Comparison of ENCODE assay signal across 1 cellular context in the genomic region with DNA sequence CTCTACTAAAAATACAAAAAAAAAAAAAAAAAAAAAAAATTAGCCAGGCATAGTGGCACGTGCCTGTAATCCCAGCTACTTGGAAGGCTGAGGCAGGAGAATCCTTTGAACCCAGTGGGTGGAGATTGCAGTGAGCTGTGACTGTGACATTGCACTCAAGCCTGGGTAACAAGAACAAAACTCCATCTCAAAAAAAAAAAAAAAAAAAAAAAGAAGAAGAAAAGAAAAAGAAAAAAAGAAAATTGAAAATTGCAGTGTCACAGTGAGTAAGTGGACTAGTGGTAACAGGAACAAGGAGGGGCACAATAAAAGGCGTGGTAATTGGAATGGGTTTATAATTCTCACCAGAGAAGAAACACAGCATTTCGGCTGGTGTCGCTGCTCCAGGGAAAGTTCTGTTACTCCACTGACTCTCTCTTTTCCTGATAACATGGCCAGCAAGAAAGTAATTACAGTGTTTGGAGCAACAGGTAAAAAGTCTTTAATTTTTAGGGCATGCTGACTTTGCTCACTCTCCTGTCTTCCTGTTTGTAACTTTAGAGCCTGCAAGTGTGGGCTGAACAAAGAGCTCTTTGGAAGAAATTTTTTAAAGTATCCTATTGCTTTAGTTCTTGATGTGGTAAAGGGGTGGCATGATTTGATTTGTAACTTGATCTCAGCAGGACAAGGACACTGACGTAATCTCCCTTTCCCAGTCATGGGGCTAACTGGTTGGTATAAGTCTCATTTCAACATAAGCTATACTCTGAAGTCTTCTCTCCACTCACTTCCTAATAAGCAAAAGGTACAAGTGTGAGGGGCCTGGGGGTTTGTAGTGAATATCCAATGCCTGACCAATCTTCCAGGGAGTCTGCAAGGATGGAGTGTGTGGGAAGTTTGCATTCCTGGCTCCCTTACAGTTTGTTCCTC.
TF ChIP-seq lines count a peak whose summit lies in the region.

No MANE protein-coding gene starts in this region.

TF ChIP-seq in K562, 482 proteins besides CTCF, POLR2A, EP300 and RAD21 (continues in another document):
- TF ChIP-seq, protein P1, sequence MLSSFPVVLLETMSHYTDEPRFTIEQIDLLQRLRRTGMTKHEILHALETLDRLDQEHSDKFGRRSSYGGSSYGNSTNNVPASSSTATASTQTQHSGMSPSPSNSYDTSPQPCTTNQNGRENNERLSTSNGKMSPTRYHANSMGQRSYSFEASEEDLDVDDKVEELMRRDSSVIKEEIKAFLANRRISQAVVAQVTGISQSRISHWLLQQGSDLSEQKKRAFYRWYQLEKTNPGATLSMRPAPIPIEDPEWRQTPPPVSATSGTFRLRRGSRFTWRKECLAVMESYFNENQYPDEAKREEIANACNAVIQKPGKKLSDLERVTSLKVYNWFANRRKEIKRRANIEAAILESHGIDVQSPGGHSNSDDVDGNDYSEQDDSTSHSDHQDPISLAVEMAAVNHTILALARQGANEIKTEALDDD (IDR thresholded peaks at IDR 0.05), result 0 out of 2 replicates have a peak, but pooled peaks have one; percentile 21
- no peak for TF ChIP-seq KLF16 (IDR thresholded peaks at IDR 0.05)
- TF ChIP-seq C11orf30 (IDR thresholded peaks at IDR 0.05; ENCODE audit: low read depth), result peak; percentile 90
- TF ChIP-seq, protein P2, sequence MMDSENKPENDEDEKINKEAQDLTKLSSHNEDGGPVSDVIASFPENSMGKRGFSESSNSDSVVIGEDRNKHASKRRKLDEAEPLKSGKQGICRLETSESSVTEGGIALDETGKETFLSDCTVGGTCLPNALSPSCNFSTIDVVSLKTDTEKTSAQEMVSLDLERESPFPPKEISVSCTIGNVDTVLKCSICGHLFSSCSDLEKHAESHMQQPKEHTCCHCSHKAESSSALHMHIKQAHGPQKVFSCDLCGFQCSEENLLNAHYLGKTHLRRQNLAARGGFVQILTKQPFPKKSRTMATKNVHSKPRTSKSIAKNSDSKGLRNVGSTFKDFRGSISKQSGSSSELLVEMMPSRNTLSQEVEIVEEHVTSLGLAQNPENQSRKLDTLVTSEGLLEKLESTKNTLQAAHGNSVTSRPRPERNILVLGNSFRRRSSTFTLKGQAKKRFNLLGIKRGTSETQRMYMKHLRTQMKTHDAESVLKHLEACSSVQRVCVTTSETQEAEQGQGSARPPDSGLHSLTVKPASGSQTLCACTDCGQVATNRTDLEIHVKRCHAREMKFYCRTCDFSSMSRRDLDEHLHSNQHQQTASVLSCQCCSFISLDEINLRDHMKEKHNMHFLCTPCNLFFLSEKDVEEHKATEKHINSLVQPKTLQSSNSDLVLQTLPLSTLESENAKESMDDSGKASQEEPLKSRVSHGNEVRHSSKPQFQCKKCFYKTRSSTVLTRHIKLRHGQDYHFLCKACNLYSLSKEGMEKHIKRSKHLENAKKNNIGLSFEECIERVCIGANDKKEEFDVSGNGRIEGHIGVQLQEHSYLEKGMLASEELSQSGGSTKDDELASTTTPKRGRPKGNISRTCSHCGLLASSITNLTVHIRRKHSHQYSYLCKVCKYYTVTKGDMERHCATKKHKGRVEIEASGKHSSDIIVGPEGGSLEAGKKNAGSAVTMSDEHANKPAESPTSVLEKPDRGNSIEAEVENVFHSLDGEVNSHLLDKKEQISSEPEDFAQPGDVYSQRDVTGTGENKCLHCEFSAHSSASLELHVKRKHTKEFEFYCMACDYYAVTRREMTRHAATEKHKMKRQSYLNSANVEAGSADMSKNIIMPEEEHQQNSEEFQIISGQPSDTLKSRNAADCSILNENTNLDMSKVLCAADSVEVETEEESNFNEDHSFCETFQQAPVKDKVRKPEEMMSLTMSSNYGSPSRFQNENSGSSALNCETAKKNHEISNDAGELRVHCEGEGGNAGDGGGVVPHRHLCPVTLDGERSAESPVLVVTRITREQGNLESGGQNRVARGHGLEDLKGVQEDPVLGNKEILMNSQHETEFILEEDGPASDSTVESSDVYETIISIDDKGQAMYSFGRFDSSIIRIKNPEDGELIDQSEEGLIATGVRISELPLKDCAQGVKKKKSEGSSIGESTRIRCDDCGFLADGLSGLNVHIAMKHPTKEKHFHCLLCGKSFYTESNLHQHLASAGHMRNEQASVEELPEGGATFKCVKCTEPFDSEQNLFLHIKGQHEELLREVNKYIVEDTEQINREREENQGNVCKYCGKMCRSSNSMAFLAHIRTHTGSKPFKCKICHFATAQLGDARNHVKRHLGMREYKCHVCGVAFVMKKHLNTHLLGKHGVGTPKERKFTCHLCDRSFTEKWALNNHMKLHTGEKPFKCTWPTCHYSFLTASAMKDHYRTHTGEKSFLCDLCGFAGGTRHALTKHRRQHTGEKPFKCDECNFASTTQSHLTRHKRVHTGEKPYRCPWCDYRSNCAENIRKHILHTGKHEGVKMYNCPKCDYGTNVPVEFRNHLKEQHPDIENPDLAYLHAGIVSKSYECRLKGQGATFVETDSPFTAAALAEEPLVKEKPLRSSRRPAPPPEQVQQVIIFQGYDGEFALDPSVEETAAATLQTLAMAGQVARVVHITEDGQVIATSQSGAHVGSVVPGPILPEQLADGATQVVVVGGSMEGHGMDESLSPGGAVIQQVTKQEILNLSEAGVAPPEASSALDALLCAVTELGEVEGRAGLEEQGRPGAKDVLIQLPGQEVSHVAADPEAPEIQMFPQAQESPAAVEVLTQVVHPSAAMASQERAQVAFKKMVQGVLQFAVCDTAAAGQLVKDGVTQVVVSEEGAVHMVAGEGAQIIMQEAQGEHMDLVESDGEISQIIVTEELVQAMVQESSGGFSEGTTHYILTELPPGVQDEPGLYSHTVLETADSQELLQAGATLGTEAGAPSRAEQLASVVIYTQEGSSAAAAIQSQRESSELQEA (IDR thresholded peaks at IDR 0.05; ENCODE audit: low read depth), result no peak
- TF ChIP-seq SMARCC2 (IDR thresholded peaks at IDR 0.05; ENCODE audit: low read depth), result no peak
- TF ChIP-seq JUND (IDR thresholded peaks at IDR 0.05; ENCODE audit: borderline replicate concordance, low read depth, low read length), result 0 out of 2 replicates have a peak, but pooled peaks have one; percentile 14
- TF ChIP-seq JUND (tag; IDR thresholded peaks at IDR 0.05; ENCODE audit: borderline replicate concordance, low read depth, low read length), result peak; percentile 67; the same call in 1 of the 3 replicates
- TF ChIP-seq, protein P3, sequence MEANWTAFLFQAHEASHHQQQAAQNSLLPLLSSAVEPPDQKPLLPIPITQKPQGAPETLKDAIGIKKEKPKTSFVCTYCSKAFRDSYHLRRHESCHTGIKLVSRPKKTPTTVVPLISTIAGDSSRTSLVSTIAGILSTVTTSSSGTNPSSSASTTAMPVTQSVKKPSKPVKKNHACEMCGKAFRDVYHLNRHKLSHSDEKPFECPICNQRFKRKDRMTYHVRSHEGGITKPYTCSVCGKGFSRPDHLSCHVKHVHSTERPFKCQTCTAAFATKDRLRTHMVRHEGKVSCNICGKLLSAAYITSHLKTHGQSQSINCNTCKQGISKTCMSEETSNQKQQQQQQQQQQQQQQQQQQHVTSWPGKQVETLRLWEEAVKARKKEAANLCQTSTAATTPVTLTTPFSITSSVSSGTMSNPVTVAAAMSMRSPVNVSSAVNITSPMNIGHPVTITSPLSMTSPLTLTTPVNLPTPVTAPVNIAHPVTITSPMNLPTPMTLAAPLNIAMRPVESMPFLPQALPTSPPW (CRISPR knock-in tag; IDR thresholded peaks at IDR 0.05), result peak; percentile 27; the same call in 1 of the 2 replicates
- peak; percentile 79 for TF ChIP-seq ZNF384 (IDR thresholded peaks at IDR 0.05; ENCODE audit: low read depth, low read length)
- TF ChIP-seq, protein P4, sequence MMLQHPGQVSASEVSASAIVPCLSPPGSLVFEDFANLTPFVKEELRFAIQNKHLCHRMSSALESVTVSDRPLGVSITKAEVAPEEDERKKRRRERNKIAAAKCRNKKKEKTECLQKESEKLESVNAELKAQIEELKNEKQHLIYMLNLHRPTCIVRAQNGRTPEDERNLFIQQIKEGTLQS (IDR thresholded peaks at IDR 0.05), result peak; percentile 56; the same call in 1 of the 2 replicates
- TF ChIP-seq, protein P4 (CRISPR knock-in tag; conservative IDR thresholded peaks at IDR 0.05), result no peak
- TF ChIP-seq, protein P5, sequence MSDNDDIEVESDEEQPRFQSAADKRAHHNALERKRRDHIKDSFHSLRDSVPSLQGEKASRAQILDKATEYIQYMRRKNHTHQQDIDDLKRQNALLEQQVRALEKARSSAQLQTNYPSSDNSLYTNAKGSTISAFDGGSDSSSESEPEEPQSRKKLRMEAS (CRISPR knock-in tag; IDR thresholded peaks at IDR 0.05), result no peak
- TF ChIP-seq NFE2L1 (tag; IDR thresholded peaks at IDR 0.05; ENCODE audit: borderline replicate concordance, low read depth), result peak; percentile 54
- TF ChIP-seq BHLHE40 (IDR thresholded peaks at IDR 0.05; ENCODE audit: low read length), result peak; percentile 61
- TF ChIP-seq FOXJ2 (tag; IDR thresholded peaks at IDR 0.05), result 0 out of 2 replicates have a peak, but pooled peaks have one; percentile 20
- peak; percentile 56; the same call in 1 of the 2 replicates for TF ChIP-seq SMARCA4 (IDR thresholded peaks at IDR 0.05)
- TF ChIP-seq, protein P6, sequence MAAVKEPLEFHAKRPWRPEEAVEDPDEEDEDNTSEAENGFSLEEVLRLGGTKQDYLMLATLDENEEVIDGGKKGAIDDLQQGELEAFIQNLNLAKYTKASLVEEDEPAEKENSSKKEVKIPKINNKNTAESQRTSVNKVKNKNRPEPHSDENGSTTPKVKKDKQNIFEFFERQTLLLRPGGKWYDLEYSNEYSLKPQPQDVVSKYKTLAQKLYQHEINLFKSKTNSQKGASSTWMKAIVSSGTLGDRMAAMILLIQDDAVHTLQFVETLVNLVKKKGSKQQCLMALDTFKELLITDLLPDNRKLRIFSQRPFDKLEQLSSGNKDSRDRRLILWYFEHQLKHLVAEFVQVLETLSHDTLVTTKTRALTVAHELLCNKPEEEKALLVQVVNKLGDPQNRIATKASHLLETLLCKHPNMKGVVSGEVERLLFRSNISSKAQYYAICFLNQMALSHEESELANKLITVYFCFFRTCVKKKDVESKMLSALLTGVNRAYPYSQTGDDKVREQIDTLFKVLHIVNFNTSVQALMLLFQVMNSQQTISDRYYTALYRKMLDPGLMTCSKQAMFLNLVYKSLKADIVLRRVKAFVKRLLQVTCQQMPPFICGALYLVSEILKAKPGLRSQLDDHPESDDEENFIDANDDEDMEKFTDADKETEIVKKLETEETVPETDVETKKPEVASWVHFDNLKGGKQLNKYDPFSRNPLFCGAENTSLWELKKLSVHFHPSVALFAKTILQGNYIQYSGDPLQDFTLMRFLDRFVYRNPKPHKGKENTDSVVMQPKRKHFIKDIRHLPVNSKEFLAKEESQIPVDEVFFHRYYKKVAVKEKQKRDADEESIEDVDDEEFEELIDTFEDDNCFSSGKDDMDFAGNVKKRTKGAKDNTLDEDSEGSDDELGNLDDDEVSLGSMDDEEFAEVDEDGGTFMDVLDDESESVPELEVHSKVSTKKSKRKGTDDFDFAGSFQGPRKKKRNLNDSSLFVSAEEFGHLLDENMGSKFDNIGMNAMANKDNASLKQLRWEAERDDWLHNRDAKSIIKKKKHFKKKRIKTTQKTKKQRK (IDR thresholded peaks at IDR 0.05; ENCODE audit: borderline replicate concordance, low read depth, low read length), result no peak
- TF ChIP-seq ZNF316 (IDR thresholded peaks at IDR 0.05), result peak; percentile 91
- TF ChIP-seq, protein P7, sequence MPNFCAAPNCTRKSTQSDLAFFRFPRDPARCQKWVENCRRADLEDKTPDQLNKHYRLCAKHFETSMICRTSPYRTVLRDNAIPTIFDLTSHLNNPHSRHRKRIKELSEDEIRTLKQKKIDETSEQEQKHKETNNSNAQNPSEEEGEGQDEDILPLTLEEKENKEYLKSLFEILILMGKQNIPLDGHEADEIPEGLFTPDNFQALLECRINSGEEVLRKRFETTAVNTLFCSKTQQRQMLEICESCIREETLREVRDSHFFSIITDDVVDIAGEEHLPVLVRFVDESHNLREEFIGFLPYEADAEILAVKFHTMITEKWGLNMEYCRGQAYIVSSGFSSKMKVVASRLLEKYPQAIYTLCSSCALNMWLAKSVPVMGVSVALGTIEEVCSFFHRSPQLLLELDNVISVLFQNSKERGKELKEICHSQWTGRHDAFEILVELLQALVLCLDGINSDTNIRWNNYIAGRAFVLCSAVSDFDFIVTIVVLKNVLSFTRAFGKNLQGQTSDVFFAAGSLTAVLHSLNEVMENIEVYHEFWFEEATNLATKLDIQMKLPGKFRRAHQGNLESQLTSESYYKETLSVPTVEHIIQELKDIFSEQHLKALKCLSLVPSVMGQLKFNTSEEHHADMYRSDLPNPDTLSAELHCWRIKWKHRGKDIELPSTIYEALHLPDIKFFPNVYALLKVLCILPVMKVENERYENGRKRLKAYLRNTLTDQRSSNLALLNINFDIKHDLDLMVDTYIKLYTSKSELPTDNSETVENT (CRISPR knock-in tag; IDR thresholded peaks at IDR 0.05), result no peak
- TF ChIP-seq MAFK (IDR thresholded peaks at IDR 0.05; ENCODE audit: low read length), result peak; percentile 45; the same call in 1 of the 2 replicates
- 0 out of 2 replicates have a peak, but pooled peaks have one; percentile 17 for TF ChIP-seq CEBPB (tag; IDR thresholded peaks at IDR 0.05)
- TF ChIP-seq NFRKB (IDR thresholded peaks at IDR 0.05; ENCODE audit: low read depth), result 0 out of 2 replicates have a peak, but pooled peaks have one; percentile 8
- no peak for TF ChIP-seq KAT2B (IDR thresholded peaks at IDR 0.05; ENCODE audit: low read depth, low read length)
- TF ChIP-seq, protein P8, sequence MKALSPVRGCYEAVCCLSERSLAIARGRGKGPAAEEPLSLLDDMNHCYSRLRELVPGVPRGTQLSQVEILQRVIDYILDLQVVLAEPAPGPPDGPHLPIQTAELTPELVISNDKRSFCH (CRISPR knock-in tag; IDR thresholded peaks at IDR 0.05), result no peak
- TF ChIP-seq, protein P8 (tag; IDR thresholded peaks at IDR 0.05), result no peak
- peak; percentile 18; the same call in 1 of the 2 replicates for TF ChIP-seq PHF8 (IDR thresholded peaks at IDR 0.05; ENCODE audit: borderline replicate concordance, low read length)
- TF ChIP-seq, protein P9, sequence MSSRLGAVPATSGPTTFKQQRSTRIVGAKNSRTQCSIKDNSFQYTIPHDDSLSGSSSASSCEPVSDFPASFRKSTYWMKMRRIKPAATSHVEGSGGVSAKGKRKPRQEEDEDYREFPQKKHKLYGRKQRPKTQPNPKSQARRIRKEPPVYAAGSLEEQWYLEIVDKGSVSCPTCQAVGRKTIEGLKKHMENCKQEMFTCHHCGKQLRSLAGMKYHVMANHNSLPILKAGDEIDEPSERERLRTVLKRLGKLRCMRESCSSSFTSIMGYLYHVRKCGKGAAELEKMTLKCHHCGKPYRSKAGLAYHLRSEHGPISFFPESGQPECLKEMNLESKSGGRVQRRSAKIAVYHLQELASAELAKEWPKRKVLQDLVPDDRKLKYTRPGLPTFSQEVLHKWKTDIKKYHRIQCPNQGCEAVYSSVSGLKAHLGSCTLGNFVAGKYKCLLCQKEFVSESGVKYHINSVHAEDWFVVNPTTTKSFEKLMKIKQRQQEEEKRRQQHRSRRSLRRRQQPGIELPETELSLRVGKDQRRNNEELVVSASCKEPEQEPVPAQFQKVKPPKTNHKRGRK (tag; IDR thresholded peaks at IDR 0.05), result peak; percentile 68
- peak; percentile 87 for TF ChIP-seq MAFG (tag; conservative IDR thresholded peaks at IDR 0.05)
